In the genomic region with DNA sequence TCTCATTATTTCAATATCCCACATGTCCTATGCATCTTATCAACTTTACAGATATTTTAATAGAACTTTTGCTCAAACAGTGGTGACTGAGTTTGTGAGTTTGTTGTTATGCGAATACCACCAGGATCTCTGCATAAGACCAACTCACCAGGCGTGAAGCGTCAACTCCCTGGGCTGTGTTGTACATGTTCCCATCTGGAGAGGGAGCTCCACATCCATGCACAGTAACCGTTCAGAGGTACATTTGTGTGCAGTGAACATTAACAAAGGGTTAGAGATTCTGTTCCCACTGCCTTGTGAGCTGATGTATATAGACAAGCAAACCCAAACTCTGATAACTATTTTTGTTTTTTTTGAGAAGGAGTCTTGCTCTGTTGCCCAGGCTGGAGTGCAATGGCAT, we compare ENCODE assay signal across 25 cellular contexts.
DNase-seq lines count a peak whose midpoint lies in the region; ATAC-seq, FAIRE-seq and TF ChIP-seq lines count a peak whose summit lies in the region.
"Had no signal": no experiment of that assay in that cellular context is flagged by ENCODE, and none has a peak within 500 bp of the region (broad histone marks: within the 10 kb centered on the region; RNA-seq: fewer than 3 reads in every experiment).

No MANE protein-coding gene starts in this region.

- H3K36me3 Mint-ChIP-seq in T-helper 17 cell (ENCODE audit: low read depth), result no peaks in the 10 kb centered on the region

- H3K27ac ChIP-seq in HepG2 (ENCODE audit: extremely low read length, insufficient read depth, low read length) (no peak overlapping the region), right lobe of liver (no peak overlapping the region)
- H3K27ac ChIP-seq: BLaER1, SK-N-MC had no signal

- H3K79me2 ChIP-seq in HepG2 (ENCODE audit: insufficient read depth, low read length), result no peaks in the 10 kb centered on the region

- no peaks in the 10 kb centered on the region for H3K4me1 Mint-ChIP-seq in T-helper 17 cell

- TF ChIP-seq EP300 in HepG2 (IDR thresholded peaks at IDR 0.05; ENCODE audit: low read depth in 2 of 2, low read length in 2 of 2), result no peak
- no peak for TF ChIP-seq EP300 in HepG2 (CRISPR knock-in tag; IDR thresholded peaks at IDR 0.05; ENCODE audit: borderline replicate concordance)

- no peak overlapping the region for H3K27ac Mint-ChIP-seq in T-helper 17 cell
- H3K27ac Mint-ChIP-seq: CD4-positive, alpha-beta T cell; GM23338; T-helper 2 cell treated with Interferon-gamma antibody and Interleukin-4, amounts not matched to agents 5 μg/mL and 100 μg/mL, for 36 hours had no signal

- in situ Hi-C loops in HepG2 (cut with HindIII; ENCODE audit: extremely low pct_ligation_motif_present, low pct_unique_long_range_greater_than_20kb) (no loop called here), SK-MEL-5 (cut with HindIII; ENCODE audit: low pct_unique_long_range_greater_than_20kb, low sequenced_read_pairs) (no loop called here)

- H3K27me3 Mint-ChIP-seq in T-helper 17 cell, result no peaks in the 10 kb centered on the region

- H3K4me3 Mint-ChIP-seq in T-helper 17 cell, result no peak overlapping the region
- H3K4me3 Mint-ChIP-seq: CD4-positive, alpha-beta T cell; GM23338; T-helper 2 cell treated with Interferon-gamma antibody and Interleukin-4, amounts not matched to agents 5 μg/mL and 100 μg/mL, for 36 hours had no signal

- no peak overlapping the region for H3K4me2 ChIP-seq in HepG2 (ENCODE audit: low read depth, low read length)
- H3K4me2 ChIP-seq: BLaER1, GM23338 had no signal

- H3K9me3 ChIP-seq in HepG2 (ENCODE audit: low read length) (no peaks in the 10 kb centered on the region), right lobe of liver (no peaks in the 10 kb centered on the region), T-helper 17 cell (ENCODE audit: control insufficient read depth, low read length, poor library complexity, severe bottlenecking) (no peaks in the 10 kb centered on the region)
- H3K9me3 ChIP-seq: Caco-2, MG63 had no signal

- DNase-seq in HepG2 (ENCODE audit: low spot score) (no peak), right lobe of liver (no peak), NCI-H1694 (lab: John Stamatoyannopoulos, UW) (peak; percentile 54), SK-MEL-5 (ENCODE audit: low read depth, low spot score) (peak; percentile 31), T-helper 17 cell (no peak)
- no peak for DNase-seq in stimulated activated CD4-positive, alpha-beta T cell treated with anti-CD3 and anti-CD28 coated beads, Interleukin-4, amount 100 ng/mL, for 4 hours
- DNase-seq: Caco-2; CD4-positive, alpha-beta T cell; DMS 273 treated with DMSO at 0.1 percent for 48 hours; DMS79 treated with DMSO at 0.1 percent for 48 hours; IMR-90; Kasumi-1; MG63; NCI-H187 treated with DMSO at 0.1 percent for 48 hours; NCI-H2171 had no signal

- no peaks in the 10 kb centered on the region for H3K36me3 ChIP-seq in HepG2 (replicated peaks in 1 of 2; ENCODE audit: control insufficient read depth in 1 of 2, insufficient read depth in 2 of 2, low read length in 2 of 2)
- H3K36me3 ChIP-seq in right lobe of liver, result no peaks in the 10 kb centered on the region
- H3K36me3 ChIP-seq: BLaER1, MG63 had no signal

- H3K4me3 ChIP-seq in HepG2 (replicated peaks in 1 of 3; ENCODE audit: insufficient read depth in 1 of 3, low read depth in 2 of 3, low read length in 3 of 3) (no peak overlapping the region), right lobe of liver (no peak overlapping the region)
- H3K4me3 ChIP-seq: BLaER1, GM23338, MG63, SK-N-MC had no signal

- TF ChIP-seq CTCF in HepG2 (CRISPR knock-in tag; IDR thresholded peaks at IDR 0.05), result peak; percentile 55
- no peak for TF ChIP-seq CTCF in right lobe of liver (IDR thresholded peaks at IDR 0.05)

- BruUV-seq in HepG2 (replicated peaks; lab: Mats Ljungman, UMichigan), result no TSS peak

- ATAC-seq in HepG2 (peak; percentile 82), right lobe of liver (no peak), HG03565 (IDR thresholded peaks at IDR 0.05; ENCODE audit: unreplicated experiment) (no peak), T-helper 17 cell (no peak)
- ATAC-seq: GM23338, HCT116, Right ventricle myocardium inferior had no signal

- CTCF ChIA-PET in HepG2 (lab: Yijun Ruan, JAX; ENCODE audit: low intra/inter-chr PET ratio, low total read pairs), result no interaction called here

- 32% methylated on average over 4 of the region's 4 CpGs for WGBS in HepG2 (ENCODE audit: low lambda C conversion rate)
- 76% methylated on average over 3 of the region's 4 CpGs for WGBS in right lobe of liver (ENCODE audit: insufficient coverage, low coverage, low lambda C conversion rate, missing lambda C conversion rate)

- no peaks in the 10 kb centered on the region for H4K20me1 ChIP-seq in HepG2 (ENCODE audit: insufficient read depth, low read length)
- H4K20me1 ChIP-seq: BLaER1 had no signal

- no peak for FAIRE-seq in HepG2 (lab: Jason Lieb, UNC)
- FAIRE-seq: GM12892, HTR-8/SVneo, RCC 7860 had no signal

- intact Hi-C loops in HepG2 (cut with micrococcal nuclease; ENCODE audit: unreplicated experiment), result no loop called here
- intact Hi-C loops in right lobe of liver (cut with DNase I), result no loop called here

- H3K4me1 ChIP-seq in HepG2 (ENCODE audit: insufficient read depth, low read length), result no peaks in the 10 kb centered on the region
- no peaks in the 10 kb centered on the region for H3K4me1 ChIP-seq in right lobe of liver
- H3K4me1 ChIP-seq: BLaER1, Caco-2 had no signal

- H3K27me3 ChIP-seq in HepG2 (ENCODE audit: control insufficient read depth in 1 of 2, insufficient read depth in 2 of 2, low read length in 2 of 2) (peaks cover 0 to 13% of the 10 kb centered on the region in 2 experiments; a peak in 3 of 5 replicates), right lobe of liver (no peaks in the 10 kb centered on the region)
- H3K27me3 ChIP-seq: BLaER1, MG63 had no signal

- no peak for TF ChIP-seq RAD21 in HepG2 (CRISPR knock-in tag; IDR thresholded peaks at IDR 0.05)

- H2AFZ ChIP-seq in HepG2 (ENCODE audit: low read length), result no peak overlapping the region
- H2AFZ ChIP-seq: GM23338 had no signal

- POLR2A ChIA-PET in HepG2 (lab: Yijun Ruan, JAX), result no interaction called here

- TF ChIP-seq POLR2A in HepG2 (IDR thresholded peaks at IDR 0.05; ENCODE audit: insufficient read depth in 1 of 2, low read depth in 2 of 2, low read length in 2 of 2) (no peak), right lobe of liver (IDR thresholded peaks at IDR 0.05) (no peak)

- no peak overlapping the region for H3K9ac ChIP-seq in HepG2 (ENCODE audit: insufficient read depth, low read depth, low read length)
- H3K9ac ChIP-seq: BLaER1 had no signal

TF ChIP-seq in HepG2, 621 proteins besides CTCF, POLR2A, EP300 and RAD21:
- TF ChIP-seq STAG1 (CRISPR knock-in tag; IDR thresholded peaks at IDR 0.05) (peak; percentile 47), ZNF782 (CRISPR knock-in tag; IDR thresholded peaks at IDR 0.05; ENCODE audit: borderline replicate concordance) (no peak), ZNF160 (CRISPR knock-in tag; IDR thresholded peaks at IDR 0.05) (no peak), FOXK1 (CRISPR knock-in tag; IDR thresholded peaks at IDR 0.05; ENCODE audit: borderline replicate concordance, low read depth) (no peak)

Comparison
In these comparisons a context has a peak if more than half of its experiments do, and no peak if none do; other contexts are left out.
1. DNase-seq: peak in NCI-H1694 (single experiment) and SK-MEL-5 (single experiment); none in HepG2 (single experiment), right lobe of liver (0 of 3), stimulated activated CD4-positive, alpha-beta T cell treated with anti-CD3 and anti-CD28 coated beads, Interleukin-4, amount 100 ng/mL, for 4 hours (0 of 2) and T-helper 17 cell (0 of 3).